In the genomic region with DNA sequence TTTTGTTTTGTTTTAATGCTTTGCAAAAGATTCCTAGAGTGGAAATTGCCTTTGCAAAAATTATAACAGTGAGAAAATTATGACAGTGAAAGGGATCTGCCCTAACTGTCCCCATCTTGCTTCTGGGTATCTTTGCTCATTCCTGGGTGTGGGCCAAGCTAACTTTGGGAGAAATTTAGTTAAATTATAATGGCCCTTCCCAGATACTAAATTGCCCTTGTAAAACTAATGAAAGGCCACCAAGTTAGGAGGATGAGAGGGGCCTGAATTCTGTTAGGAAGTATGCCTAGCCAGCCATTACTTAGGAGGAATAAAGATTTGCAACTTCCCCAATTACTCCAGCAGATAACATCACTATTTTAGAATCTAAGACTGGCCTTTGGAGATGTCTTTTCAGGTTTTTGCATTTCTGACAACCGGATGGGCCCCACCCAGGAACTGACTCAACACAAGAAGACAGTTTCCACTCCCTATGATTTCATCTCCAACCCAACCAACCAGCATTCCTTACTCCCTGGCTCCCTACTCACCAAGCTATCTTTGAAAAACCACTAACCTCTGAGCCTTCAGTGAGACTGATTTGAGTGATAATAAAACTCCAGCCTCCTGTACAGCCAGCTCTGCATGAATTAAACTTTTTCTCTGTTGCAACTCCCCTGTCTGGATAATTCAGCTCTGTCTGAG, we compare ENCODE assay signal across 9 cellular contexts. TPM values are rescaled to one million over a fixed set of nuclear protein-coding genes. Genes with fewer than 3 reads are reported as not detected.
DNase-seq lines count a peak whose midpoint lies in the region; ATAC-seq, FAIRE-seq and TF ChIP-seq lines count a peak whose summit lies in the region.
"Had no signal": no experiment of that assay in that cellular context is flagged by ENCODE, and none has a peak within 500 bp of the region (broad histone marks: within the 10 kb centered on the region; RNA-seq: fewer than 3 reads in every experiment).

No MANE protein-coding gene starts in this region.

- H3K4me1 ChIP-seq in HCT116 (ENCODE audit: control insufficient read depth in 1 of 2, insufficient read depth in 2 of 2, low read length in 2 of 2) = peaks cover 26 to 66% of the 10 kb centered on the region in 2 experiments
- H3K4me1 ChIP-seq in astrocyte (ENCODE audit: insufficient read depth, low read length) = peaks cover 16% of the 10 kb centered on the region
- H3K4me1 ChIP-seq in osteoblast (ENCODE audit: insufficient read depth, low read length) = peaks cover 21% of the 10 kb centered on the region

- POLR2A ChIA-PET in HCT116 (lab: Charles Lee) = no interaction called here

- no peaks in the 10 kb centered on the region for H3K27me3 ChIP-seq in HCT116 (ENCODE audit: insufficient read depth, low read length)
- no peaks in the 10 kb centered on the region for H3K27me3 ChIP-seq in astrocyte (ENCODE audit: insufficient read depth, low read length)
- no peaks in the 10 kb centered on the region for H3K27me3 ChIP-seq in osteoblast (ENCODE audit: insufficient read depth, low read length)

- peak; percentile 99 for FAIRE-seq in astrocyte (lab: Jason Lieb, UNC)
- FAIRE-seq: TTC549 had no signal

- CTCF ChIA-PET in HCT116 (lab: Charles Lee) = interaction anchor here (1.2 kb wide), 1 partner anchor 181 kb away, joined by 3 read pairs; no protein-coding TSS in a partner anchor

- H3K27ac Mint-ChIP-seq in astrocyte (ENCODE audit: unreplicated experiment) = peak overlapping the region; percentile 88

- H3K9ac ChIP-seq in HCT116 (ENCODE audit: low read length) (no peak overlapping the region), astrocyte (ENCODE audit: low read length) (no peak overlapping the region)

- no TSS peak for BruUV-seq in HCT116 (replicated peaks; lab: Mats Ljungman, UMichigan)

- H3K4me2 ChIP-seq in HCT116 (ENCODE audit: low read length) (peak overlapping the region; percentile 67), astrocyte (ENCODE audit: low read length) (peak overlapping the region; percentile 51), osteoblast (ENCODE audit: insufficient read depth, low read length) (no peak overlapping the region)

- no peaks in the 10 kb centered on the region for H3K36me3 Mint-ChIP-seq in astrocyte (ENCODE audit: low read depth, unreplicated experiment)

- H3K4me3 ChIP-seq in HCT116 (replicated peaks in 1 of 2; ENCODE audit: low read depth in 1 of 2, low read length in 2 of 2) = peak overlapping the region in 1 of 2 experiments; percentile 14; a peak in 1 of 4 replicates
- H3K4me3 ChIP-seq in astrocyte (ENCODE audit: insufficient read depth, low read depth, low read length) = no peak overlapping the region
- H3K4me3 ChIP-seq in osteoblast (ENCODE audit: insufficient read depth, low read length) = no peak overlapping the region

- no peaks in the 10 kb centered on the region for H3K9me3 Mint-ChIP-seq in astrocyte (ENCODE audit: unreplicated experiment)

- no peaks in the 10 kb centered on the region for H3K9me3 ChIP-seq in HCT116 (ENCODE audit: control insufficient read depth in 1 of 2, insufficient read depth in 1 of 2, low read depth in 1 of 2, low read length in 2 of 2)
- no peaks in the 10 kb centered on the region for H3K9me3 ChIP-seq in astrocyte (ENCODE audit: insufficient read depth, low read depth, low read length)
- no peaks in the 10 kb centered on the region for H3K9me3 ChIP-seq in osteoblast (ENCODE audit: low read depth, low read length)

- H2AFZ ChIP-seq in HCT116 (ENCODE audit: low read depth, low read length, poor library complexity, severe bottlenecking) (no peak overlapping the region), astrocyte (ENCODE audit: low read depth, low read length) (no peak overlapping the region), osteoblast (ENCODE audit: low read length) (peak overlapping the region; percentile 17)

- TF ChIP-seq CTCF in HCT116 (IDR thresholded peaks at IDR 0.05 in 2 of 3, conservative IDR thresholded peaks at IDR 0.05 in 1 of 3; ENCODE audit: borderline replicate concordance in 1 of 3, insufficient read depth in 1 of 3, low read depth in 2 of 3, low read length in 2 of 3) (no peak), astrocyte (IDR thresholded peaks at IDR 0.05; ENCODE audit: insufficient read depth, low read depth, low read length) (no peak), osteoblast (IDR thresholded peaks at IDR 0.05; ENCODE audit: extremely low read depth, low read depth, low read length) (no peak)

- H3K79me2 ChIP-seq in HCT116 (ENCODE audit: insufficient read depth, low read length) (no peaks in the 10 kb centered on the region), astrocyte (ENCODE audit: insufficient read depth, low read length) (no peaks in the 10 kb centered on the region), osteoblast (ENCODE audit: insufficient read depth, low read length) (no peaks in the 10 kb centered on the region)

- DNase-seq in HCT116 (ENCODE audit: low read depth, low spot score) = no peak
- DNase-seq in SKM-1 (lab: John Stamatoyannopoulos, UW; ENCODE audit: unreplicated experiment) = peak; percentile 66
- peak; percentile 89 for DNase-seq in astrocyte (ENCODE audit: low read depth)
- peak; percentile 86 for DNase-seq in osteoblast (ENCODE audit: insufficient read length, low spot score, missing footprints)
- DNase-seq in NCI-H510A treated with DMSO at 0.1 percent for 48 hours (lab: John Stamatoyannopoulos, UW) = no peak

- no peak overlapping the region for H3K4me3 Mint-ChIP-seq in astrocyte (ENCODE audit: unreplicated experiment)

- ATAC-seq in HCT116 (peak; percentile 41; the same call in 1 of the 2 replicates), GM21360 (IDR thresholded peaks at IDR 0.05; ENCODE audit: unreplicated experiment) (no peak), GM19395 (IDR thresholded peaks at IDR 0.05; ENCODE audit: unreplicated experiment) (no peak), HG03457 (IDR thresholded peaks at IDR 0.05; ENCODE audit: unreplicated experiment) (no peak)

- H3K4me1 Mint-ChIP-seq in astrocyte (ENCODE audit: low read depth, unreplicated experiment) = peaks cover 26% of the 10 kb centered on the region

- H3K36me3 ChIP-seq in HCT116 (ENCODE audit: control insufficient read depth in 1 of 2, insufficient read depth in 2 of 2, low read length in 2 of 2) = no peaks in the 10 kb centered on the region
- H3K36me3 ChIP-seq in astrocyte (ENCODE audit: insufficient read depth, low read length) = no peaks in the 10 kb centered on the region
- H3K36me3 ChIP-seq in osteoblast (ENCODE audit: insufficient read depth, low read length) = no peaks in the 10 kb centered on the region

- no peak for TF ChIP-seq RAD21 in HCT116 (IDR thresholded peaks at IDR 0.05; ENCODE audit: low read depth)

- peaks cover 6% of the 10 kb centered on the region for H3K27me3 Mint-ChIP-seq in astrocyte (ENCODE audit: low read depth, unreplicated experiment)

- RAD21 ChIA-PET in HCT116 (lab: Charles Lee; ENCODE audit: low non-redundant PET in 1 of 2, low total read pairs in 2 of 2, uncharacterized antibody in 2 of 2, unreplicated experiment in 2 of 2) = no interaction called here

- H3K27ac ChIP-seq in HCT116 (ENCODE audit: low read depth, low read length) (no peak overlapping the region), astrocyte (ENCODE audit: low read depth, low read length) (no peak overlapping the region), osteoblast (ENCODE audit: low read depth, low read length) (peak overlapping the region; percentile 13)

- H4K20me1 ChIP-seq in HCT116 (ENCODE audit: insufficient read depth) (no peaks in the 10 kb centered on the region), astrocyte (ENCODE audit: insufficient read depth, low read length) (no peaks in the 10 kb centered on the region), osteoblast (ENCODE audit: insufficient read depth, low read length) (no peaks in the 10 kb centered on the region)

- TF ChIP-seq POLR2A in HCT116 (IDR thresholded peaks at IDR 0.05; ENCODE audit: borderline replicate concordance, extremely low read depth, insufficient read depth, insufficient read length) = no peak

- no peaks in the 10 kb centered on the region for H3K9me2 ChIP-seq in HCT116 (ENCODE audit: insufficient read depth)

- intact Hi-C loops in HCT116 (cut with micrococcal nuclease) = no loop called here

TF ChIP-seq in HCT116, 20 proteins besides CTCF, POLR2A, EP300 and RAD21 (continues in another document):
- TF ChIP-seq FOSL1 (IDR thresholded peaks at IDR 0.05; ENCODE audit: low read depth) (peak; percentile 51), SRF (IDR thresholded peaks at IDR 0.05; ENCODE audit: low read depth) (no peak), YY1 (IDR thresholded peaks at IDR 0.05; ENCODE audit: extremely low read depth, insufficient replicate concordance, low read depth, low read length) (no peak), EZH2 (IDR thresholded peaks at IDR 0.05) (no peak)
- TF ChIP-seq, protein P1, sequence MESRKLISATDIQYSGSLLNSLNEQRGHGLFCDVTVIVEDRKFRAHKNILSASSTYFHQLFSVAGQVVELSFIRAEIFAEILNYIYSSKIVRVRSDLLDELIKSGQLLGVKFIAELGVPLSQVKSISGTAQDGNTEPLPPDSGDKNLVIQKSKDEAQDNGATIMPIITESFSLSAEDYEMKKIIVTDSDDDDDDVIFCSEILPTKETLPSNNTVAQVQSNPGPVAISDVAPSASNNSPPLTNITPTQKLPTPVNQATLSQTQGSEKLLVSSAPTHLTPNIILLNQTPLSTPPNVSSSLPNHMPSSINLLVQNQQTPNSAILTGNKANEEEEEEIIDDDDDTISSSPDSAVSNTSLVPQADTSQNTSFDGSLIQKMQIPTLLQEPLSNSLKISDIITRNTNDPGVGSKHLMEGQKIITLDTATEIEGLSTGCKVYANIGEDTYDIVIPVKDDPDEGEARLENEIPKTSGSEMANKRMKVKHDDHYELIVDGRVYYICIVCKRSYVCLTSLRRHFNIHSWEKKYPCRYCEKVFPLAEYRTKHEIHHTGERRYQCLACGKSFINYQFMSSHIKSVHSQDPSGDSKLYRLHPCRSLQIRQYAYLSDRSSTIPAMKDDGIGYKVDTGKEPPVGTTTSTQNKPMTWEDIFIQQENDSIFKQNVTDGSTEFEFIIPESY (IDR thresholded peaks at IDR 0.05; ENCODE audit: extremely low read depth, insufficient replicate concordance, low read length) = no peak

RNA-seq across cellular contexts. Expression of gene IL12B, which starts 7.1 kb away (rescaled TPM):
- total RNA-seq in HCT116 (2021; ENCODE audit: unreplicated experiment) = not detected
- polyA plus RNA-seq in HCT116 (2012) = 0.04 TPM in 1 of 2 replicates, not detected in the other
- total RNA-seq in astrocyte = not detected in 2 replicates
- total RNA-seq in osteoblast = not detected in 2 replicates

Comparison
In these comparisons a context has a peak if more than half of its experiments do, and no peak if none do; other contexts are left out.
1. DNase-seq: peak in SKM-1 (single experiment), astrocyte (single experiment) and osteoblast (single experiment); none in HCT116 (single experiment) and NCI-H510A treated with DMSO at 0.1 percent for 48 hours (single experiment).